Comparison of ENCODE assay signal across 27 cellular contexts in the genomic region with DNA sequence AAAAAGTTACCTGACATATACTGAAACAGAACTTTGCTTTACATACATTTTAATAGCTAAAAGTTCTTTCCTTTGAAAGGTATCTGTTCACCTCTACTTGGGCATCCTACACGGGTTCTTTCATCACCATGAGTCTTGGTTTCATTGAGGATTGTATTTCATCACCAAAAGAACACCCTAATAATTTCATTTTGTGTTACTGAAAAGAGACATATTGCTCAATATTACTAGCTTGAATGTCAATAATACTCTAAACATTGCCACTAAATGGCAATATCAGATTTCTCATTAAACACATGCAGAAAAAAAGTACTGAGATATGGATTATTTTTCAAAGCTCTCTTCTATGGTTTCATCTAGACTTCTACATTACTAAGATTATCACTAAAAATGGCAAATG.
"Had no signal": no experiment of that assay in that cellular context is flagged by ENCODE, and none has a peak within 500 bp of the region (broad histone marks: within the 10 kb centered on the region; RNA-seq: fewer than 3 reads in every experiment).

No MANE protein-coding gene starts in this region.

- H3K36me3 Mint-ChIP-seq: naive B cell; naive thymus-derived CD8-positive, alpha-beta T cell had no signal

- FAIRE-seq: endometrium, islet of Langerhans, keratinocyte had no signal

- H3K9me3 ChIP-seq: colonic mucosa, esophagus squamous epithelium, gastrocnemius medialis, heart right ventricle, left lung, lower lobe of right lung, mucosa of descending colon had no signal

- ATAC-seq: effector memory CD8-positive, alpha-beta T cell; esophagus mucosa; gastrocnemius medialis; heart right ventricle; left cardiac atrium; left lung; left ventricle myocardium superior; lower lobe of right lung; mucosa of descending colon; naive thymus-derived CD8-positive, alpha-beta T cell had no signal

- H3K4me1 ChIP-seq: colonic mucosa had no signal

- H3K9me3 Mint-ChIP-seq: dendritic cell treated with granulocyte-macrophage colony-stimulating factor and Interleukin-4, amounts not matched to agents 40 ng/mL and 50 ng/mL, for 4 days; effector memory CD8-positive, alpha-beta T cell; endodermal cell; mesothelial cell of epicardium; naive B cell; naive thymus-derived CD8-positive, alpha-beta T cell had no signal

- H3K4me3 Mint-ChIP-seq: dendritic cell treated with granulocyte-macrophage colony-stimulating factor and Interleukin-4, amounts not matched to agents 40 ng/mL and 50 ng/mL, for 4 days; effector memory CD8-positive, alpha-beta T cell; endodermal cell; mesothelial cell of epicardium; naive B cell; naive thymus-derived CD8-positive, alpha-beta T cell had no signal

- H3K36me3 ChIP-seq: colonic mucosa, esophagus squamous epithelium, gastrocnemius medialis, left lung, lower lobe of right lung had no signal

- H3K27me3 Mint-ChIP-seq: dendritic cell treated with granulocyte-macrophage colony-stimulating factor and Interleukin-4, amounts not matched to agents 40 ng/mL and 50 ng/mL, for 4 days; effector memory CD8-positive, alpha-beta T cell; naive B cell; naive thymus-derived CD8-positive, alpha-beta T cell had no signal

- H3K27ac ChIP-seq: colonic mucosa, epithelial cell of prostate, esophagus squamous epithelium, gastrocnemius medialis, heart right ventricle, left lung, lower lobe of right lung had no signal

- H3K4me3 ChIP-seq: colonic mucosa, esophagus squamous epithelium, gastrocnemius medialis, heart right ventricle, left lung, lower lobe of right lung, mucosa of descending colon had no signal

- DNase-seq: colonic mucosa; cortex of kidney; effector CD8-positive, alpha-beta T cell; effector memory CD8-positive, alpha-beta T cell; endodermal cell; esophagus squamous epithelium; foreskin melanocyte; gastrocnemius medialis; glutamatergic neuron; head of caudate nucleus; heart right ventricle; hippocampal formation; left cardiac atrium; left lung; left ventricle myocardium superior; lower lobe of right lung; mesenchymal stem cell; mucosa of descending colon; naive B cell; naive thymus-derived CD8-positive, alpha-beta T cell had no signal

- H3K27me3 ChIP-seq: colonic mucosa, esophagus squamous epithelium, gastrocnemius medialis, heart right ventricle, left lung had no signal

- H3K27ac Mint-ChIP-seq: dendritic cell treated with granulocyte-macrophage colony-stimulating factor and Interleukin-4, amounts not matched to agents 40 ng/mL and 50 ng/mL, for 4 days; effector memory CD8-positive, alpha-beta T cell; endodermal cell; mesothelial cell of epicardium; naive thymus-derived CD8-positive, alpha-beta T cell had no signal
